ENCODE assay signal across 8 cellular contexts in the genomic region with DNA sequence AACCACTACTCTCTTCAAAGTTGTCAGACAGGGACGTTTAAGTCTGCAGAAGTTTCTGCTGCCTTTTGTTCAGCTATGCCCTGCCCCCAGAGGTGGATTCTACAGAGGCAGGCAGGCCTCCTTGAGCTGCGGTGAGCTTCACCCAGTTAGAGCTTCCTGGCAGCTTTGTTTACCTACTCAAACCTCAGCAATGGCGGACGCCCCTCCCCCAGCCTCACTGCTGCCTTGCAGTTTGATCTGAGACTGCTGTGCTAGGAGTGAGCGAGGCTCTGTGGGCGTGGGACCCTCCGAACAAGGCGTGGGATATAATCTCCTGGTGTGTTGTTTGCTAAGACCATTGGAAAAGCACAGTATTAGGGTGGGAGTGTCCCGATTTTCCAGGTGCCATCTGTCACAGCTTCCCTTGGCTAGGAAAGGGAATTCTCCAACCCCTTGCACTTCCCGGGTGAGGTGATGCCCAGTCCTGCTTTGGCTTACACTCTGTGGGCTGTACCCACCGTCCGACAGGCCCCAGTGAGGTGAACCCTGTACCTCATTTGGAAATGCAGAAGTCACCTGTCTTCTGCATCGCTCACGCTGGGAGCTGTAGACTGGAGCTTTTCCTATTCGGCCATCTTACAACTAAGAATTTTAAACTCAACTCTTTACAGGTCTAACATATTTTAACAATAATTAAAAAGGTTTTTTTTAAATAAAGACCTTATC. TPM values are rescaled to one million over a fixed set of nuclear protein-coding genes. Genes with fewer than 3 reads are reported as not detected.
A peak's percentile ranks its signal among the peaks of the same experiment; 100 is the strongest.
DNase-seq lines count a peak whose midpoint lies in the region; ATAC-seq lines count a peak whose summit lies in the region.
"Not testable (repeated sequence)": the region's sequence is repeated elsewhere in the genome, so short reads cannot be mapped to it uniquely, and the experiment has no call there.

No MANE protein-coding gene starts in this region.

- H3K4me1 Mint-ChIP-seq in CD4-positive, alpha-beta memory T cell: peaks cover 56 to 94% (median 73%) of the 10 kb centered on the region in 4 donors
- H3K4me1 Mint-ChIP-seq in activated CD8-positive, alpha-beta memory T cell treated with anti-CD3 and anti-CD28 coated beads, Interleukin-2, amount 10 ng/mL, durations not matched to agents 7 days and 5 days: peaks cover 56% of the 10 kb centered on the region

- CTCF ChIA-PET in CD4-positive, alpha-beta memory T cell (lab: Charles Lee; ENCODE audit: partially characterized antibody): interaction anchor here (0.6 to 8.1 kb wide), 15 partner anchors 9 to 379 kb away, joined by 3 to 73 read pairs (median 5); partner anchors contain the start of gene PCNX1
- CTCF ChIA-PET in activated CD8-positive, alpha-beta memory T cell treated with anti-CD3 and anti-CD28 coated beads, Interleukin-2, amount 10 ng/mL, durations not matched to agents 7 days and 5 days (lab: Charles Lee): interaction anchor here (0.6 to 3.1 kb wide), 15 partner anchors 9 to 124 kb away, joined by 3 to 18 read pairs (median 4); partner anchors contain the start of gene PCNX1

- H3K4me1 ChIP-seq in CD4-positive, alpha-beta memory T cell (ENCODE audit: insufficient read depth, low read length): peaks cover 42% of the 10 kb centered on the region

- H3K9me3 ChIP-seq in CD4-positive, alpha-beta memory T cell (ENCODE audit: control insufficient read depth in 1 of 2, low read length in 2 of 2): not testable (repeated sequence)

- peak overlapping the region; percentile 55 for H3K27ac ChIP-seq in CD4-positive, alpha-beta memory T cell (ENCODE audit: low read depth, low read length)

- H3K27me3 Mint-ChIP-seq in CD4-positive, alpha-beta memory T cell; activated CD8-positive, alpha-beta memory T cell treated with anti-CD3 and anti-CD28 coated beads, Interleukin-2, amount 10 ng/mL, durations not matched to agents 7 days and 5 days: not testable (repeated sequence)

- H3K27me3 ChIP-seq in CD4-positive, alpha-beta memory T cell (ENCODE audit: insufficient read depth, low read length): not testable (repeated sequence)

- intact Hi-C loops in CD4-positive, alpha-beta memory T cell (cut with micrococcal nuclease): loop anchor here (1.0 kb wide), 5 partner anchors 8 to 68 kb away; partner anchors contain the start of gene PCNX1

- H3K27ac Mint-ChIP-seq in CD4-positive, alpha-beta memory T cell: peak overlapping the region; percentile 93 to 98 (median 94)
- peak overlapping the region; percentile 89 for H3K27ac Mint-ChIP-seq in activated CD8-positive, alpha-beta memory T cell treated with anti-CD3 and anti-CD28 coated beads, Interleukin-2, amount 10 ng/mL, durations not matched to agents 7 days and 5 days

- DNase-seq in CD4-positive, alpha-beta memory T cell: peak; percentile 83 to 91 (median 85)
- peak; percentile 53 for DNase-seq in activated CD4-positive, CD25-positive, alpha-beta regulatory T cell treated with anti-CD3 and anti-CD28 coated beads, Interleukin-2, amount 50 U/mL, for 72 hours
- peak; percentile 92 for DNase-seq in activated CD8-positive, alpha-beta memory T cell treated with anti-CD3 and anti-CD28 coated beads, Interleukin-2, amount 10 ng/mL, durations not matched to agents 7 days and 5 days
- peak; percentile 87 for DNase-seq in activated effector memory CD4-positive, alpha-beta T cell treated with anti-CD3 and anti-CD28 coated beads, Interleukin-2, amount 50 U/mL, for 16 hours
- DNase-seq in effector CD4-positive, alpha-beta T cell: peak; percentile 67
- DNase-seq in mucosa of gallbladder (ENCODE audit: low spot score): peak; percentile 53
- peak; percentile 71 for DNase-seq in stimulated activated CD4-positive, alpha-beta T cell treated with anti-CD3 and anti-CD28 coated beads, Interleukin-4, amount 100 ng/mL, for 24 hours
- peak; percentile 34 to 37 for DNase-seq in stimulated activated CD8-positive, alpha-beta memory T cell treated with anti-CD3 and anti-CD28 coated beads, Interleukin-7, amount 100 ng/mL, for 4 hours (ENCODE audit: low read depth in 2 of 2)

- peaks cover 2 to 75% (median 52%) of the 10 kb centered on the region in 8 donors for H3K9me3 Mint-ChIP-seq in CD4-positive, alpha-beta memory T cell
- H3K9me3 Mint-ChIP-seq in activated CD8-positive, alpha-beta memory T cell treated with anti-CD3 and anti-CD28 coated beads, Interleukin-2, amount 10 ng/mL, durations not matched to agents 7 days and 5 days (ENCODE audit: low read depth): peaks cover 26% of the 10 kb centered on the region

- peak overlapping the region; percentile 76 to 93 (median 82) for H3K4me3 Mint-ChIP-seq in CD4-positive, alpha-beta memory T cell
- H3K4me3 Mint-ChIP-seq in activated CD8-positive, alpha-beta memory T cell treated with anti-CD3 and anti-CD28 coated beads, Interleukin-2, amount 10 ng/mL, durations not matched to agents 7 days and 5 days: peak overlapping the region; percentile 59

- POLR2A ChIA-PET in CD4-positive, alpha-beta memory T cell (lab: Charles Lee; ENCODE audit: partially characterized antibody): interaction anchor here (0.7 to 5.7 kb wide), 22 partner anchors 9 to 300 kb away, joined by 3 to 96 read pairs (median 6); partner anchors contain the start of genes PCNX1 and TTC9

- H3K4me3 ChIP-seq in CD4-positive, alpha-beta memory T cell (ENCODE audit: low read length in 2 of 2): peak overlapping the region; percentile 11 to 45

- H3K36me3 Mint-ChIP-seq in CD4-positive, alpha-beta memory T cell: peaks cover 51 to 61% of the 10 kb centered on the region in 2 donors
- peaks cover 72% of the 10 kb centered on the region for H3K36me3 Mint-ChIP-seq in activated CD8-positive, alpha-beta memory T cell treated with anti-CD3 and anti-CD28 coated beads, Interleukin-2, amount 10 ng/mL, durations not matched to agents 7 days and 5 days

- not testable (repeated sequence) for ATAC-seq in activated CD8-positive, alpha-beta memory T cell treated with anti-CD3 and anti-CD28 coated beads, Interleukin-2, amount 10 ng/mL, durations not matched to agents 7 days and 5 days

- H3K36me3 ChIP-seq in CD4-positive, alpha-beta memory T cell (ENCODE audit: insufficient read depth, low read length): not testable (repeated sequence)

RNA-seq across cellular contexts. Expression of gene PCNX1, which starts 34.5 kb away (rescaled TPM):
- total RNA-seq in CD4-positive, alpha-beta memory T cell: 100 to 1,000 TPM; 115 to 128 TPM
- polyA plus RNA-seq in CD4-positive, alpha-beta memory T cell: 10 to 100 TPM; 10.7 to 21.8 TPM
- total RNA-seq in activated CD8-positive, alpha-beta memory T cell treated with anti-CD3 and anti-CD28 coated beads, Interleukin-2, amount 10 ng/mL, durations not matched to agents 7 days and 5 days: 10 to 100 TPM; 64.4 to 69.2 TPM
- total RNA-seq in mucosa of gallbladder: 42.6 TPM

Comparison
In these comparisons a context has a peak if more than half of its experiments do, and no peak if none do; other contexts are left out.
1. DNase-seq: peak in every context shown above with its lines; median percentile 92 in activated CD8-positive, alpha-beta memory T cell treated with anti-CD3 and anti-CD28 coated beads, Interleukin-2, amount 10 ng/mL, durations not matched to agents 7 days and 5 days; 87 in activated effector memory CD4-positive, alpha-beta T cell treated with anti-CD3 and anti-CD28 coated beads, Interleukin-2, amount 50 U/mL, for 16 hours; 85 in CD4-positive, alpha-beta memory T cell; 71 in stimulated activated CD4-positive, alpha-beta T cell treated with anti-CD3 and anti-CD28 coated beads, Interleukin-4, amount 100 ng/mL, for 24 hours; 67 in effector CD4-positive, alpha-beta T cell; 53 in activated CD4-positive, CD25-positive, alpha-beta regulatory T cell treated with anti-CD3 and anti-CD28 coated beads, Interleukin-2, amount 50 U/mL, for 72 hours; 53 in mucosa of gallbladder; 36 in stimulated activated CD8-positive, alpha-beta memory T cell treated with anti-CD3 and anti-CD28 coated beads, Interleukin-7, amount 100 ng/mL, for 4 hours.